9 cellular contexts compared by ENCODE assay signal in the genomic region with DNA sequence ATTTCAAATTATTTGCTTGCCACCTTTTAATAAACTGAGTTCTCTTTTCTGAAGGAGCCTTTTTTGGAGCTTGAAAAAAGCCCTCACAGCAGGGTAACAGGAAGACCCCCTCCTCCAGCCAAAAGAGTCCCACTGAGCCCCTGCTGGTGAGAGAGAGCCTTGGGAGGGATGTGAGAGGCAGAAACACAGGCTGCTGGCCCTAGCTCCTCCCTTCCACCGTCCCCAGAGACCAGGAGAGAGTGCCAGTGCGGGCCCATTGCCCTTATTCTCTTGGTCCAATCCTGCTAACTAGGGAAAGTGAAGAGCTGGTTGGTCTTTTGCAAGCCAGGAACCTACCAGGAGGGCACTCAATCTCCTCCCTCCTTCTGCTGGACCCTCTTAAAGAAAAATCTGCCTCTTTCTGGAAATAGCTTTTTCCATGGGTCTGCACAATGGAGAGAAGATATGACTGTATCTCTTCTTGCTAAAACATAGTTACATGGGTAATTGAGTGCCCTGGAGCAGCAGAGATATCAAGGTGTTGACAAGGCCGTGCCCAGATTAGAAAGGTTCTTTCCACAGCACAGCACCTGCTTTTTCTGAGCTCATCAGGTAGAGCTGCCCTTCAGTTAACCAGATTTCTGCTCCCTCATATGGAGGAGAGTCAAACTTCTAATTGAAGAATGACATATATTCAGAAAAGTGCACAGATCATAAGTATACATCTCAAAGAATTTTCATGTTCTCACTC.
A peak's percentile ranks its signal among the peaks of the same experiment; 100 is the strongest.
DNase-seq lines count a peak whose midpoint lies in the region; ATAC-seq and TF ChIP-seq lines count a peak whose summit lies in the region.
"Had no signal": no experiment of that assay in that cellular context is flagged by ENCODE, and none has a peak within 500 bp of the region (broad histone marks: within the 10 kb centered on the region; RNA-seq: fewer than 3 reads in every experiment).

No MANE protein-coding gene starts in this region.

- peaks cover 8% of the 10 kb centered on the region for H3K36me3 Mint-ChIP-seq in activated CD4-positive, alpha-beta T cell treated with anti-CD3 and anti-CD28 coated beads, Interleukin-2, amount 10 ng/mL, durations not matched to agents 24 days and 14 days (ENCODE audit: low read depth)

- H3K9me3 ChIP-seq in Peyer's patch (no peaks in the 10 kb centered on the region), stomach smooth muscle (ENCODE audit: control insufficient read depth in 2 of 2, low read length in 2 of 2) (no peaks in the 10 kb centered on the region)
- H3K9me3 ChIP-seq: SJSA1 had no signal

- no peak for TF ChIP-seq POLR2A in Peyer's patch (IDR thresholded peaks at IDR 0.05)

- peak overlapping the region; percentile 72 for H3K4me3 Mint-ChIP-seq in activated CD4-positive, alpha-beta T cell treated with anti-CD3 and anti-CD28 coated beads, Interleukin-2, amount 10 ng/mL, durations not matched to agents 24 days and 14 days

- H3K27ac ChIP-seq in Peyer's patch (peak overlapping the region in 3 of 4 donors; percentile 12 to 75 (median 27)), stomach smooth muscle (ENCODE audit: low read length) (peak overlapping the region; percentile 43)

- DNase-seq in activated CD4-positive, alpha-beta T cell treated with anti-CD3 and anti-CD28 coated beads, Interleukin-2, amount 10 ng/mL, durations not matched to agents 24 days and 14 days, result no peak
- DNase-seq in activated CD4-positive, alpha-beta T cell treated with anti-CD3 and anti-CD28 coated beads, Interleukin-2, amount 50 U/mL, for 48 hours, result no peak
- DNase-seq in Peyer's patch (no peak), left cardiac atrium (no peak), glomerular visceral epithelial cell (ENCODE audit: extremely low spot score) (no peak), NCI-H526 treated with DMSO at 0.1 percent for 48 hours (lab: John Stamatoyannopoulos, UW) (no peak)

- H3K9ac ChIP-seq in stomach smooth muscle (ENCODE audit: low read length in 2 of 2), result no peak overlapping the region

- peak overlapping the region; percentile 75 for H3K27ac Mint-ChIP-seq in activated CD4-positive, alpha-beta T cell treated with anti-CD3 and anti-CD28 coated beads, Interleukin-2, amount 10 ng/mL, durations not matched to agents 24 days and 14 days

- H3K4me1 ChIP-seq in Peyer's patch (peaks cover 0 to 65% (median 18%) of the 10 kb centered on the region in 4 donors), stomach smooth muscle (ENCODE audit: control insufficient read depth, insufficient read depth, low read length) (peaks cover 39% of the 10 kb centered on the region)

- no peak overlapping the region for H3K4me3 ChIP-seq in Peyer's patch
- H3K4me3 ChIP-seq in stomach smooth muscle (ENCODE audit: low read length in 2 of 2), result no peak overlapping the region

- no peaks in the 10 kb centered on the region for H3K9me3 Mint-ChIP-seq in activated CD4-positive, alpha-beta T cell treated with anti-CD3 and anti-CD28 coated beads, Interleukin-2, amount 10 ng/mL, durations not matched to agents 24 days and 14 days

- intact Hi-C loops in activated CD4-positive, alpha-beta T cell treated with anti-CD3 and anti-CD28 coated beads, Interleukin-2, amount 10 ng/mL, durations not matched to agents 24 days and 14 days (cut with micrococcal nuclease), result loop anchor here (5.0 to 10.0 kb wide), 3 partner anchors 90 to 502 kb away; partner anchors contain the start of gene ESD
- intact Hi-C loops in left cardiac atrium (cut with DNase I), result loop anchor here in 1 of 2 donors (10.0 kb wide), 1 partner anchor 62 kb away; no protein-coding TSS in a partner anchor

- H3K27me3 Mint-ChIP-seq in activated CD4-positive, alpha-beta T cell treated with anti-CD3 and anti-CD28 coated beads, Interleukin-2, amount 10 ng/mL, durations not matched to agents 24 days and 14 days, result no peaks in the 10 kb centered on the region

- ATAC-seq in left cardiac atrium (peak; percentile 29 to 78), GM21381 (IDR thresholded peaks at IDR 0.05; ENCODE audit: unreplicated experiment) (no peak)

- peaks cover 54% of the 10 kb centered on the region for H3K4me1 Mint-ChIP-seq in activated CD4-positive, alpha-beta T cell treated with anti-CD3 and anti-CD28 coated beads, Interleukin-2, amount 10 ng/mL, durations not matched to agents 24 days and 14 days

- TF ChIP-seq CTCF in Peyer's patch (IDR thresholded peaks at IDR 0.05), result no peak

- H3K27me3 ChIP-seq in Peyer's patch, result no peaks in the 10 kb centered on the region
- no peaks in the 10 kb centered on the region for H3K27me3 ChIP-seq in stomach smooth muscle (ENCODE audit: control insufficient read depth in 1 of 2, insufficient read depth in 2 of 2, low read length in 2 of 2)
- H3K27me3 ChIP-seq: SJSA1 had no signal

- H3K36me3 ChIP-seq in Peyer's patch, result no peaks in the 10 kb centered on the region
- H3K36me3 ChIP-seq in stomach smooth muscle (ENCODE audit: control insufficient read depth in 2 of 2, insufficient read depth in 2 of 2, low read length in 2 of 2), result peaks cover 0 to 4% of the 10 kb centered on the region in 2 donors
